In the genomic region with DNA sequence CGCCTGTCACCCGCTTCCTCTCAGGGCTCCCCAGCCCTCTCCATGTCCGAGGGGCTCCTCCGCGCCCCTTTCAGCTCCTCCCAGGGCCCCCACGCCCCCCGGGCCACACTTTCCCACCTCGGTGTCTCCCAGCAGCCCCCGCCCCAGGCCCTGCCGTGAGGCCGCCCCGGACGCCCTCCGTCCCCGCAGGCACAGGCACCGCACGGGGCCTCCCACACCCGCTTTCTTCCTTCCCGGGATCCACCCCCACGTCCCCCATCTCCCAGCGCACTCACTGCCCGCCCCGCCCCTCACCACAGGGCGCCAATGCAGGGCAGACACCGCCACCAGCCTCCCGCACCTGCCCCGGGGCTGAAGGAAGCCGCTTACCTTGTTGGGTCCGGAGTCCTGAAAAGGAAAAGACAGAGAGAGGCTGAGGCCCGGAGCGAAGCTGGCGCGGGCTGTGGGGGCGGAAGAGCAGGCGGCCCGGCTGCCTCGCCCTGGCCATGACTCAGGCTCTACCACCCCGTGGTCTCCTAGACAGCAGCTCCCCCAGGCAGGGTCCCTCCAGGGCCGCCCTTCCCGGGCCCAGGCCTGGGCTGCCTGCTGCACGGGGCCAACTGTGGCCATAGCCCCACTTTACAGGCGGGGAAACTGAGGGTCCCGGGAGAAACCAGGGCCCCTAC, we compare ENCODE assay signal across 14 cellular contexts. TPM values are rescaled to one million over a fixed set of nuclear protein-coding genes. Genes with fewer than 3 reads are reported as not detected.
"Had no signal": no experiment of that assay in that cellular context is flagged by ENCODE, and none has a peak within 500 bp of the region (broad histone marks: within the 10 kb centered on the region; RNA-seq: fewer than 3 reads in every experiment).

No MANE protein-coding gene starts in this region.

- H3K27me3 ChIP-seq: brain microvascular endothelial cell had no signal

- H3K27ac Mint-ChIP-seq: activated naive CD4-positive, alpha-beta T cell treated with anti-CD3 and anti-CD28 coated beads, Interleukin-2, amount 50 U/mL, for 72 hours; activated T-cell treated with anti-CD3 and anti-CD28 coated beads, Interleukin-2, amount 50 U/mL, for 24 hours; endodermal cell; naive thymus-derived CD4-positive, alpha-beta T cell had no signal

- H3K9me3 ChIP-seq: prostate gland, tibial nerve had no signal

- H3K27ac ChIP-seq: brain microvascular endothelial cell, prostate gland had no signal

- ATAC-seq: activated CD4-positive, CD25-positive, alpha-beta regulatory T cell treated with anti-CD3 and anti-CD28 coated beads, Interleukin-2, amount 50 U/mL, for 24 hours; activated naive CD4-positive, alpha-beta T cell treated with anti-CD3 and anti-CD28 coated beads, Interleukin-2, amount 50 U/mL, for 72 hours; naive thymus-derived CD4-positive, alpha-beta T cell had no signal

- H3K4me3 Mint-ChIP-seq: activated T-cell treated with anti-CD3 and anti-CD28 coated beads, Interleukin-2, amount 50 U/mL, for 24 hours; endodermal cell; naive thymus-derived CD4-positive, alpha-beta T cell had no signal

- H3K4me1 Mint-ChIP-seq: endodermal cell; naive thymus-derived CD4-positive, alpha-beta T cell had no signal

- H3K9me3 Mint-ChIP-seq: activated naive CD4-positive, alpha-beta T cell treated with anti-CD3 and anti-CD28 coated beads, Interleukin-2, amount 50 U/mL, for 72 hours; activated T-cell treated with anti-CD3 and anti-CD28 coated beads, Interleukin-2, amount 50 U/mL, for 24 hours; endodermal cell; naive thymus-derived CD4-positive, alpha-beta T cell had no signal

- H3K27me3 Mint-ChIP-seq: activated T-cell treated with anti-CD3 and anti-CD28 coated beads, Interleukin-2, amount 50 U/mL, for 24 hours; naive thymus-derived CD4-positive, alpha-beta T cell had no signal

- H3K36me3 ChIP-seq: brain microvascular endothelial cell, prostate gland had no signal

- H3K36me3 Mint-ChIP-seq: activated naive CD4-positive, alpha-beta T cell treated with anti-CD3 and anti-CD28 coated beads, Interleukin-2, amount 50 U/mL, for 72 hours; naive thymus-derived CD4-positive, alpha-beta T cell had no signal

- H3K4me1 ChIP-seq: prostate gland had no signal

- H3K4me3 ChIP-seq: prostate gland, tibial nerve had no signal

- DNase-seq: activated CD4-positive, alpha-beta T cell treated with anti-CD3 and anti-CD28 coated beads, Interleukin-2, amount 50 U/mL, for 4 hours; activated effector memory CD4-positive, alpha-beta T cell treated with Interleukin-2 at 50 U/mL for 16 hours; activated T-cell treated with anti-CD3 and anti-CD28 coated beads, Interleukin-2, amount 50 U/mL, for 24 hours; brain microvascular endothelial cell; cerebellar nuclear complex; dermis blood vessel endothelial cell; endodermal cell; stimulated activated CD4-positive, alpha-beta T cell treated with anti-CD3 and anti-CD28 coated beads, Interleukin-4, amount 100 ng/mL, for 1 hour had no signal

RNA-seq across cellular contexts. Expression of a gene that starts 37.7 kb away (rescaled TPM):
- total RNA-seq: dermis blood vessel endothelial cell, mononuclear cell had no signal
- polyA plus RNA-seq: naive thymus-derived CD4-positive, alpha-beta T cell had no signal
